ENCODE assay signal across 8 cellular contexts in genomic region chr3:148075829-148076716, GRCh38.
DNase-seq lines count a peak whose midpoint lies in the region; ATAC-seq and TF ChIP-seq lines count a peak whose summit lies in the region.

No MANE protein-coding gene starts in this region.

- H3K4me3 ChIP-seq in cardiac fibroblast (replicated peaks in 1 of 2; ENCODE audit: low read depth in 2 of 2, low read length in 2 of 2) (no peak overlapping the region), mesenchymal stem cell (ENCODE audit: insufficient read depth in 1 of 2, low read depth in 1 of 2, low read length in 2 of 2) (no peak overlapping the region), aorta (ENCODE audit: low read length in 2 of 2) (no peak overlapping the region)
- H3K4me3 ChIP-seq in naive thymus-derived CD4-positive, alpha-beta T cell (ENCODE audit: low read length) = no peak overlapping the region

- H4K91ac ChIP-seq in mesenchymal stem cell (ENCODE audit: low read length) = no peak overlapping the region

- POLR2A ChIA-PET in naive thymus-derived CD4-positive, alpha-beta T cell (lab: Charles Lee) = no interaction called here

- H3K4me1 ChIP-seq in mesenchymal stem cell (ENCODE audit: control insufficient read depth, insufficient read depth, low read depth, low read length) (no peaks in the 10 kb centered on the region), aorta (ENCODE audit: control insufficient read depth in 1 of 2, insufficient read depth in 2 of 2, low read length in 2 of 2) (peaks cover 0 to 2% of the 10 kb centered on the region in 2 donors)
- H3K4me1 ChIP-seq in naive thymus-derived CD4-positive, alpha-beta T cell (ENCODE audit: control insufficient read depth in 2 of 2, insufficient read depth in 2 of 2, low read length in 2 of 2) = no peaks in the 10 kb centered on the region

- no peak overlapping the region for H2BK5ac ChIP-seq in mesenchymal stem cell (ENCODE audit: low read depth, low read length, poor library complexity, severe bottlenecking)

- no peaks in the 10 kb centered on the region for H3K79me1 ChIP-seq in mesenchymal stem cell (replicated peaks; ENCODE audit: low read length, poor library complexity, severe bottlenecking)

- CTCF ChIA-PET in naive thymus-derived CD4-positive, alpha-beta T cell (lab: Charles Lee) = no interaction called here

- H3K27me3 ChIP-seq in mesenchymal stem cell (ENCODE audit: control insufficient read depth in 1 of 2, insufficient read depth in 1 of 2, low read length in 2 of 2) (no peaks in the 10 kb centered on the region), aorta (ENCODE audit: control insufficient read depth in 1 of 2, insufficient read depth in 2 of 2, low read length in 1 of 2) (no peaks in the 10 kb centered on the region)
- no peaks in the 10 kb centered on the region for H3K27me3 ChIP-seq in naive thymus-derived CD4-positive, alpha-beta T cell (ENCODE audit: control insufficient read depth in 2 of 2, insufficient read depth in 2 of 2, low read length in 2 of 2)

- no peak overlapping the region for H3K4ac ChIP-seq in mesenchymal stem cell (ENCODE audit: low read depth in 1 of 2, low read length in 2 of 2)

- ATAC-seq in aorta (ENCODE audit: low FRiP score) = no peak
- ATAC-seq in naive thymus-derived CD4-positive, alpha-beta T cell = no peak

- H2BK120ac ChIP-seq in mesenchymal stem cell (ENCODE audit: low read depth, low read length) = no peak overlapping the region

- H3K18ac ChIP-seq in mesenchymal stem cell (ENCODE audit: low read depth in 1 of 2, low read length in 2 of 2) = no peak overlapping the region

- H3K27ac ChIP-seq in mesenchymal stem cell (ENCODE audit: low read length, poor library complexity, severe bottlenecking) (no peak overlapping the region), aorta (ENCODE audit: low read depth in 1 of 2, low read length in 2 of 2) (no peak overlapping the region)
- no peak overlapping the region for H3K27ac ChIP-seq in naive thymus-derived CD4-positive, alpha-beta T cell (ENCODE audit: low read depth, low read length)

- H3K9me3 Mint-ChIP-seq in naive thymus-derived CD4-positive, alpha-beta T cell = no peaks in the 10 kb centered on the region

- H3K27me3 Mint-ChIP-seq in naive thymus-derived CD4-positive, alpha-beta T cell = no peaks in the 10 kb centered on the region

- H3K27ac Mint-ChIP-seq in naive thymus-derived CD4-positive, alpha-beta T cell = no peak overlapping the region

- H3K4me1 Mint-ChIP-seq in naive thymus-derived CD4-positive, alpha-beta T cell = peaks cover 0 to 1% (median 0%) of the 10 kb centered on the region in 7 donors

- no peak overlapping the region for H4K8ac ChIP-seq in mesenchymal stem cell (ENCODE audit: low read length)

- H3K23ac ChIP-seq in mesenchymal stem cell (ENCODE audit: low read length in 2 of 2) = no peak overlapping the region

- no peak overlapping the region for H3K14ac ChIP-seq in mesenchymal stem cell (ENCODE audit: low read length in 2 of 2)

- intact Hi-C loops in aorta (cut with DNase I) = no loop called here
- intact Hi-C loops in naive thymus-derived CD4-positive, alpha-beta T cell (cut with micrococcal nuclease) = no loop called here

- peak; percentile 79 for TF ChIP-seq CTCF in cardiac fibroblast (IDR thresholded peaks at IDR 0.05; ENCODE audit: low read depth, low read length)

- no peak overlapping the region for H2BK12ac ChIP-seq in mesenchymal stem cell (ENCODE audit: low read length in 2 of 2)

- no peak overlapping the region for H2AFZ ChIP-seq in mesenchymal stem cell (ENCODE audit: low read depth, low read length)

- WGBS in mesenchymal stem cell = 26% methylated on average over 2 of the region's 5 CpGs
- WGBS in aorta, 2 donors = 43 to 45% methylated on average over 5 of the region's 5 CpGs

- H2BK15ac ChIP-seq in mesenchymal stem cell (ENCODE audit: low read depth, poor library complexity, severe bottlenecking) = no peak overlapping the region

- no peak overlapping the region for H3K4me2 ChIP-seq in mesenchymal stem cell (ENCODE audit: low read length, poor library complexity, severe bottlenecking)

- H2AK5ac ChIP-seq in mesenchymal stem cell (ENCODE audit: low read length, severe bottlenecking) = no peak overlapping the region

- no peaks in the 10 kb centered on the region for H3K36me3 Mint-ChIP-seq in naive thymus-derived CD4-positive, alpha-beta T cell

- H3K4me3 Mint-ChIP-seq in naive thymus-derived CD4-positive, alpha-beta T cell = no peak overlapping the region

- H3K9me3 ChIP-seq in mesenchymal stem cell (ENCODE audit: control insufficient read depth, low read length) (no peaks in the 10 kb centered on the region), aorta (ENCODE audit: control insufficient read depth, low read length) (no peaks in the 10 kb centered on the region)
- H3K9me3 ChIP-seq in naive thymus-derived CD4-positive, alpha-beta T cell (ENCODE audit: control insufficient read depth in 2 of 3, low read length in 3 of 3) = no peaks in the 10 kb centered on the region

- no peak overlapping the region for H3K9ac ChIP-seq in mesenchymal stem cell (ENCODE audit: low read length)

- DNase-seq in NCI-H2171 treated with DMSO at 0.1 percent for 48 hours (lab: John Stamatoyannopoulos, UW) (peak; percentile 10), NCI-H2171 (lab: John Stamatoyannopoulos, UW) (no peak), NCI-H2196 (lab: John Stamatoyannopoulos, UW; ENCODE audit: unreplicated experiment) (peak; percentile 17), cardiac fibroblast (ENCODE audit: low read depth in 2 of 2) (peak; percentile 76 to 78), mesenchymal stem cell (peak; percentile 62), COLO668 (lab: John Stamatoyannopoulos, UW; ENCODE audit: unreplicated experiment) (no peak), aorta (no peak)
- no peak for DNase-seq in naive thymus-derived CD4-positive, alpha-beta T cell

- H3K36me3 ChIP-seq in mesenchymal stem cell (ENCODE audit: control insufficient read depth in 1 of 2, insufficient read depth in 2 of 2, low read depth in 1 of 2, low read length in 2 of 2) = no peaks in the 10 kb centered on the region
- no peaks in the 10 kb centered on the region for H3K36me3 ChIP-seq in aorta (ENCODE audit: control insufficient read depth in 1 of 2, insufficient read depth in 2 of 2, low read length in 1 of 2)
- no peaks in the 10 kb centered on the region for H3K36me3 ChIP-seq in naive thymus-derived CD4-positive, alpha-beta T cell (ENCODE audit: control insufficient read depth in 2 of 3, insufficient read depth in 3 of 3, low read length in 3 of 3)

Comparison
In these comparisons a context has a peak if more than half of its experiments do, and no peak if none do; other contexts are left out.
1. DNase-seq: peak in NCI-H2171 treated with DMSO at 0.1 percent for 48 hours (single experiment), NCI-H2196 (single experiment), cardiac fibroblast (2 of 2) and mesenchymal stem cell (single experiment); none in NCI-H2171 (single experiment), COLO668 (single experiment), aorta (0 of 2) and naive thymus-derived CD4-positive, alpha-beta T cell (0 of 9).